ENCODE assay signal across 12 cellular contexts in genomic region chr5:72441861-72442540, GRCh38.
DNase-seq lines count a peak whose midpoint lies in the region; ATAC-seq, FAIRE-seq and TF ChIP-seq lines count a peak whose summit lies in the region.
"Had no signal": no experiment of that assay in that cellular context is flagged by ENCODE, and none has a peak within 500 bp of the region (broad histone marks: within the 10 kb centered on the region; RNA-seq: fewer than 3 reads in every experiment).

No MANE protein-coding gene starts in this region.

- peak overlapping the region; percentile 78 for H3K27ac ChIP-seq in brain microvascular endothelial cell
- peak overlapping the region in 1 of 2 donors; percentile 25 for H3K27ac ChIP-seq in testis

- peaks cover 2% of the 10 kb centered on the region for H3K36me3 Mint-ChIP-seq in effector memory CD8-positive, alpha-beta T cell (ENCODE audit: insufficient read depth)

- no peak for TF ChIP-seq POLR2A in testis (IDR thresholded peaks at IDR 0.05)

- intact Hi-C loops in testis (cut with DNase I; ENCODE audit: low total_unique reads) = no loop called here

- H3K27me3 Mint-ChIP-seq in effector memory CD8-positive, alpha-beta T cell = peaks cover 25 to 36% of the 10 kb centered on the region in 2 donors

- no peak overlapping the region for H3K4me3 ChIP-seq in brain microvascular endothelial cell (ENCODE audit: low read depth, low read length)
- H3K4me3 ChIP-seq in testis = no peak overlapping the region
- H3K4me3 ChIP-seq: uterus had no signal

- ATAC-seq in HG03095 (IDR thresholded peaks at IDR 0.05; ENCODE audit: unreplicated experiment) = no peak
- ATAC-seq in effector memory CD8-positive, alpha-beta T cell (replicated peaks) = no peak
- ATAC-seq in HG03108 (IDR thresholded peaks at IDR 0.05; ENCODE audit: unreplicated experiment) = no peak

- 88 to 94% methylated on average over 3 of the region's 3 CpGs for WGBS in testis, 2 donors

- no peaks in the 10 kb centered on the region for H3K4me1 Mint-ChIP-seq in effector memory CD8-positive, alpha-beta T cell (ENCODE audit: low read depth in 2 of 2)
- H3K4me1 Mint-ChIP-seq: B cell had no signal

- no peak for FAIRE-seq in HTR-8/SVneo (lab: Jason Lieb, UNC)

- H3K4me3 Mint-ChIP-seq in effector memory CD8-positive, alpha-beta T cell = no peak overlapping the region
- H3K4me3 Mint-ChIP-seq: B cell had no signal

- H3K27me3 ChIP-seq in brain microvascular endothelial cell (replicated peaks) = no peaks in the 10 kb centered on the region
- H3K27me3 ChIP-seq in testis = no peaks in the 10 kb centered on the region
- H3K27me3 ChIP-seq: uterus had no signal

- in situ Hi-C loops in brain microvascular endothelial cell (cut with HindIII; ENCODE audit: low pct_ligation_motif_present, low sequenced_read_pairs) = no loop called here

- H3K4me1 ChIP-seq in testis = peaks cover 20% of the 10 kb centered on the region

- DNase-seq in 8988T = peak; percentile 41
- DNase-seq in HTR-8/SVneo (ENCODE audit: insufficient read length, low spot score) = peak; percentile 48
- peak; percentile 92 for DNase-seq in brain microvascular endothelial cell
- peak; percentile 94 for DNase-seq in kidney tubule cell (ENCODE audit: low spot score)
- no peak for DNase-seq in testis
- DNase-seq in effector memory CD8-positive, alpha-beta T cell = no peak
- DNase-seq: NCI-H510A; stimulated activated CD4-positive, alpha-beta T cell treated with anti-CD3 and anti-CD28 coated beads, Interleukin-1b, Interleukin-23, amount 100 ng/mL, for 48 hours; uterus had no signal

- H3K9me3 Mint-ChIP-seq in effector memory CD8-positive, alpha-beta T cell = no peaks in the 10 kb centered on the region

- no peak overlapping the region for H3K27ac Mint-ChIP-seq in effector memory CD8-positive, alpha-beta T cell
- H3K27ac Mint-ChIP-seq: B cell had no signal

- H3K9me3 ChIP-seq in testis = no peaks in the 10 kb centered on the region
- H3K9me3 ChIP-seq: uterus had no signal

- no peaks in the 10 kb centered on the region for H3K36me3 ChIP-seq in brain microvascular endothelial cell (replicated peaks)
- H3K36me3 ChIP-seq in testis (ENCODE audit: low read depth, missing control alignments) = no peaks in the 10 kb centered on the region
- H3K36me3 ChIP-seq: uterus had no signal

- TF ChIP-seq CTCF in brain microvascular endothelial cell (IDR thresholded peaks at IDR 0.05; ENCODE audit: low read depth, low read length, missing control alignments) = no peak
- no peak for TF ChIP-seq CTCF in testis (IDR thresholded peaks at IDR 0.05)

Comparison
In these comparisons a context has a peak if more than half of its experiments do, and no peak if none do; other contexts are left out.
1. DNase-seq: peak in 8988T (single experiment), HTR-8/SVneo (single experiment), brain microvascular endothelial cell (single experiment) and kidney tubule cell (single experiment); none in testis (single experiment) and effector memory CD8-positive, alpha-beta T cell (0 of 3).